In the genomic region with DNA sequence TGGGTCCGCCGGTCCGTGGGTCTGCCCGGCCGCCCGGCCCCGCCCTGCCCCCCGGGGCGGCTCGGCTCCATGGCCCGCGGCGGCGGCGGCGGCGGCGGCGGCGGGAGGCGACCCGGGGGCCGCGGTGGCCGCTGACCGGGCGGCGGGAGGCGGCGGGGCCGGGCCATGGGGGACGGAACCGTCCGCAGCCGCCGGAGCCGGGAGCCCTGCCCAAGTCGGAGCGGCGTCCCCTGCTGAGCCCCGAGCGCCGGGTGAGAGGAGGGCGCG, we compare ENCODE assay signal across 6 cellular contexts. TPM values are rescaled to one million over a fixed set of nuclear protein-coding genes. Genes with fewer than 3 reads are reported as not detected.
A peak's percentile ranks its signal among the peaks of the same experiment; 100 is the strongest.
DNase-seq lines count a peak whose midpoint lies in the region; ATAC-seq and TF ChIP-seq lines count a peak whose summit lies in the region.

No MANE protein-coding gene starts in this region.

- H3K9ac ChIP-seq in iPS-18a (ENCODE audit: low read length) = peak overlapping the region; percentile 78

- no peaks in the 10 kb centered on the region for H3K9me3 ChIP-seq in iPS-18a (ENCODE audit: control insufficient read depth, low read depth, low read length)
- no peaks in the 10 kb centered on the region for H3K9me3 ChIP-seq in vagina

- ATAC-seq in Right ventricle myocardium inferior = no peak
- ATAC-seq in left cardiac atrium = no peak
- ATAC-seq in HG03432 (IDR thresholded peaks at IDR 0.05; ENCODE audit: unreplicated experiment) = no peak

- intact Hi-C loops in Right ventricle myocardium inferior (cut with DNase I) (no loop called here), left cardiac atrium (cut with DNase I) (no loop called here), vagina (cut with DNase I) (no loop called here)

- no peak for TF ChIP-seq POLR2A in vagina (IDR thresholded peaks at IDR 0.05)

- peak; percentile 55 for DNase-seq in Right ventricle myocardium inferior (ENCODE audit: missing footprints)
- DNase-seq in left cardiac atrium = no peak
- DNase-seq in vagina (ENCODE audit: extremely low spot score in 2 of 2) = no peak
- DNase-seq in NCI-H2107 treated with DMSO at 0.1 percent for 48 hours (lab: John Stamatoyannopoulos, UW; ENCODE audit: unreplicated experiment) = no peak

- no peak for TF ChIP-seq CTCF in vagina (IDR thresholded peaks at IDR 0.05)

- H3K4me1 ChIP-seq in iPS-18a (ENCODE audit: control insufficient read depth, low read depth, low read length) (peaks cover 10% of the 10 kb centered on the region), vagina (peaks cover 62% of the 10 kb centered on the region)

- H3K4me3 ChIP-seq in iPS-18a (ENCODE audit: low read length) (peak overlapping the region; percentile 74), vagina (peak overlapping the region; percentile 68 to 92)

- no peaks in the 10 kb centered on the region for H3K27me3 ChIP-seq in iPS-18a (ENCODE audit: control insufficient read depth, insufficient read depth, low read length)
- H3K27me3 ChIP-seq in vagina = no peaks in the 10 kb centered on the region

- H3K36me3 ChIP-seq in iPS-18a (ENCODE audit: control insufficient read depth, low read depth, low read length) = peaks cover 16% of the 10 kb centered on the region
- peaks cover 0 to 14% of the 10 kb centered on the region in 2 donors for H3K36me3 ChIP-seq in vagina

- H3K27ac ChIP-seq in iPS-18a (ENCODE audit: low read length) (no peak overlapping the region), vagina (peak overlapping the region; percentile 72)

RNA-seq across cellular contexts. Expression of gene B4GALT2, which starts 0.2 kb away (rescaled TPM):
- total RNA-seq in Right ventricle myocardium inferior (39.1 TPM), left cardiac atrium (10 to 100 TPM; 35.5 to 44.2 TPM), vagina (31.4 TPM)

RNA-seq across cellular contexts. Expression of gene ATP6V0B, which starts 4.4 kb away (rescaled TPM):
- total RNA-seq in Right ventricle myocardium inferior = 84.5 TPM
- 100 to 1,000 TPM in 1 of 2 donors, 10 to 100 TPM in 1; 96.5 to 113 TPM for total RNA-seq in left cardiac atrium
- 71.5 TPM for total RNA-seq in vagina

RNA-seq across cellular contexts. Expression of gene DPH2, which starts 9.4 kb away (rescaled TPM):
- 14.8 TPM for total RNA-seq in Right ventricle myocardium inferior
- total RNA-seq in left cardiac atrium = 10 to 100 TPM; 14.1 to 20.9 TPM
- total RNA-seq in vagina = 15.2 TPM

RNA-seq across cellular contexts. Expression of gene CCDC24, which starts 12.2 kb away (rescaled TPM):
- total RNA-seq in Right ventricle myocardium inferior (0.89 TPM), left cardiac atrium (1 to 10 TPM; 1.8 to 2.2 TPM), vagina (14.5 TPM)

RNA-seq across cellular contexts. Expression of gene IPO13, which starts 32.4 kb away (rescaled TPM):
- total RNA-seq in Right ventricle myocardium inferior = 56.9 TPM
- 10 to 100 TPM; 26.7 to 30.1 TPM for total RNA-seq in left cardiac atrium
- total RNA-seq in vagina = 34.6 TPM
